In genomic region chr1:72869873-72870272, GRCh38 we compare ENCODE assay signal across 18 cellular contexts.
A peak's percentile ranks its signal among the peaks of the same experiment; 100 is the strongest.
DNase-seq lines count a peak whose midpoint lies in the region; TF ChIP-seq lines count a peak whose summit lies in the region.
"Had no signal": no experiment of that assay in that cellular context is flagged by ENCODE, and none has a peak within 500 bp of the region (broad histone marks: within the 10 kb centered on the region; RNA-seq: fewer than 3 reads in every experiment).

No MANE protein-coding gene starts in this region.

- TF ChIP-seq CTCF in osteoblast (IDR thresholded peaks at IDR 0.05; ENCODE audit: extremely low read depth, low read depth, low read length), result no peak

- H3K27ac ChIP-seq in mesenchymal stem cell (ENCODE audit: low read length, poor library complexity, severe bottlenecking) (no peak overlapping the region), osteoblast (ENCODE audit: low read depth, low read length) (no peak overlapping the region)
- H3K27ac ChIP-seq: 22Rv1, A549, BLaER1 had no signal

- H3K79me1 ChIP-seq in mesenchymal stem cell (replicated peaks; ENCODE audit: low read length, poor library complexity, severe bottlenecking), result no peaks in the 10 kb centered on the region

- no peak overlapping the region for H2BK120ac ChIP-seq in mesenchymal stem cell (ENCODE audit: low read depth, low read length)

- H3K4me1 ChIP-seq in mesenchymal stem cell (ENCODE audit: control insufficient read depth, insufficient read depth, low read depth, low read length) (no peaks in the 10 kb centered on the region), osteoblast (ENCODE audit: insufficient read depth, low read length) (no peaks in the 10 kb centered on the region)
- H3K4me1 ChIP-seq: A549, BE2C, BLaER1 had no signal

- no peak overlapping the region for H2BK5ac ChIP-seq in mesenchymal stem cell (ENCODE audit: low read depth, low read length, poor library complexity, severe bottlenecking)

- H4K91ac ChIP-seq in mesenchymal stem cell (ENCODE audit: low read length), result no peak overlapping the region

- no peak overlapping the region for H2BK12ac ChIP-seq in mesenchymal stem cell (ENCODE audit: low read length in 2 of 2)

- no peaks in the 10 kb centered on the region for H3K79me2 ChIP-seq in osteoblast (ENCODE audit: insufficient read depth, low read length)

- H3K27me3 ChIP-seq in mesenchymal stem cell (ENCODE audit: control insufficient read depth in 1 of 2, insufficient read depth in 1 of 2, low read length in 2 of 2) (no peaks in the 10 kb centered on the region), osteoblast (ENCODE audit: insufficient read depth, low read length) (no peaks in the 10 kb centered on the region)
- H3K27me3 ChIP-seq: BE2C, BLaER1 had no signal

- H3K18ac ChIP-seq in mesenchymal stem cell (ENCODE audit: low read depth in 1 of 2, low read length in 2 of 2), result no peak overlapping the region

- no peak overlapping the region for H3K9ac ChIP-seq in mesenchymal stem cell (ENCODE audit: low read length)
- H3K9ac ChIP-seq: BLaER1 had no signal

- H3K36me3 ChIP-seq in mesenchymal stem cell (ENCODE audit: control insufficient read depth in 1 of 2, insufficient read depth in 2 of 2, low read depth in 1 of 2, low read length in 2 of 2) (no peaks in the 10 kb centered on the region), osteoblast (ENCODE audit: insufficient read depth, low read length) (no peaks in the 10 kb centered on the region)
- H3K36me3 ChIP-seq: BE2C, BLaER1 had no signal

- no peak overlapping the region for H2AFZ ChIP-seq in mesenchymal stem cell (ENCODE audit: low read depth, low read length)
- H2AFZ ChIP-seq in osteoblast (ENCODE audit: low read length), result no peak overlapping the region

- H3K4ac ChIP-seq in mesenchymal stem cell (ENCODE audit: low read depth in 1 of 2, low read length in 2 of 2), result no peak overlapping the region

- H3K9me3 ChIP-seq in mesenchymal stem cell (ENCODE audit: control insufficient read depth, low read length), result no peaks in the 10 kb centered on the region
- H3K9me3 ChIP-seq in osteoblast (ENCODE audit: low read depth, low read length), result no peaks in the 10 kb centered on the region
- H3K9me3 ChIP-seq: A549, BE2C, BLaER1 had no signal

- DNase-seq in DMS 273 (lab: John Stamatoyannopoulos, UW; ENCODE audit: unreplicated experiment), result peak; percentile 23
- no peak for DNase-seq in DMS 273 treated with DMSO at 0.1 percent for 48 hours (lab: John Stamatoyannopoulos, UW)
- DNase-seq in mesenchymal stem cell, result no peak
- peak; percentile 30 for DNase-seq in osteoblast (ENCODE audit: insufficient read length, low spot score, missing footprints)
- no peak for DNase-seq in H4 (ENCODE audit: low spot score)
- DNase-seq in MV-4-11 (lab: John Stamatoyannopoulos, UW), result no peak
- DNase-seq: ACHN; BE2C; C1 segment of cervical spinal cord; CD4-positive, alpha-beta memory T cell; CD4-positive, CD25-positive, alpha-beta regulatory T cell; CD8-positive, alpha-beta memory T cell; COR-L47; DMS79 treated with DMSO at 0.1 percent for 48 hours; GF-D8 had no signal

- no peak overlapping the region for H2AK5ac ChIP-seq in mesenchymal stem cell (ENCODE audit: low read length, severe bottlenecking)

- H3K4me3 ChIP-seq in mesenchymal stem cell (ENCODE audit: insufficient read depth in 1 of 2, low read depth in 1 of 2, low read length in 2 of 2) (no peak overlapping the region), osteoblast (ENCODE audit: insufficient read depth, low read length) (no peak overlapping the region)
- H3K4me3 ChIP-seq: A549, BLaER1 had no signal

- no peak overlapping the region for H2BK15ac ChIP-seq in mesenchymal stem cell (ENCODE audit: low read depth, poor library complexity, severe bottlenecking)

- no peaks in the 10 kb centered on the region for H4K20me1 ChIP-seq in osteoblast (ENCODE audit: insufficient read depth, low read length)
- H4K20me1 ChIP-seq: BLaER1 had no signal

- no peak overlapping the region for H3K14ac ChIP-seq in mesenchymal stem cell (ENCODE audit: low read length in 2 of 2)

- H3K4me2 ChIP-seq in mesenchymal stem cell (ENCODE audit: low read length, poor library complexity, severe bottlenecking) (peak overlapping the region; percentile 22), osteoblast (ENCODE audit: insufficient read depth, low read length) (no peak overlapping the region)
- H3K4me2 ChIP-seq: A549, BLaER1 had no signal

- no peak overlapping the region for H3K23ac ChIP-seq in mesenchymal stem cell (ENCODE audit: low read length in 2 of 2)

- no peak overlapping the region for H4K8ac ChIP-seq in mesenchymal stem cell (ENCODE audit: low read length)

Comparison
In these comparisons a context has a peak if more than half of its experiments do, and no peak if none do; other contexts are left out.
1. DNase-seq: peak in DMS 273 (single experiment) and osteoblast (single experiment); none in DMS 273 treated with DMSO at 0.1 percent for 48 hours (single experiment), mesenchymal stem cell (single experiment), H4 (single experiment) and MV-4-11 (single experiment).